8 cellular contexts compared by ENCODE assay signal in genomic region chr17:39400547-39401411, GRCh38. TPM values are rescaled to one million over a fixed set of nuclear protein-coding genes. Genes with fewer than 3 reads are reported as not detected.
DNase-seq lines count a peak whose midpoint lies in the region; ATAC-seq and TF ChIP-seq lines count a peak whose summit lies in the region.

No MANE protein-coding gene starts in this region.

- H3K36me3 ChIP-seq in PC-9 (ENCODE audit: low read depth): no peaks in the 10 kb centered on the region
- H3K36me3 ChIP-seq in liver (ENCODE audit: control insufficient read depth in 4 of 4, insufficient read depth in 3 of 4, low read depth in 1 of 4, low read length in 3 of 4): peaks cover 0 to 3% (median 2%) of the 10 kb centered on the region in 4 donors

- H3K9me3 ChIP-seq in PC-9 (ENCODE audit: insufficient read depth, low read depth) (no peaks in the 10 kb centered on the region), liver (ENCODE audit: control insufficient read depth in 4 of 4, low read length in 3 of 4) (no peaks in the 10 kb centered on the region)

- H3K9me2 ChIP-seq in PC-9 (ENCODE audit: insufficient read depth): no peaks in the 10 kb centered on the region

- peaks cover 14% of the 10 kb centered on the region for H4K20me1 ChIP-seq in PC-9 (ENCODE audit: insufficient read depth)

- peak overlapping the region; percentile 94 for H3K27ac Mint-ChIP-seq in chondrocyte (ENCODE audit: unreplicated experiment)

- POLR2A ChIA-PET in PC-9 (lab: Charles Lee; ENCODE audit: unreplicated experiment): interaction anchor here (0.5 to 0.7 kb wide), 4 partner anchors 12 to 201 kb away, joined by 3 to 19 read pairs (median 6); no protein-coding TSS in a partner anchor

- peak overlapping the region; percentile 98 for H2AFZ ChIP-seq in PC-9

- H3K27me3 Mint-ChIP-seq in chondrocyte (ENCODE audit: low read depth): no peaks in the 10 kb centered on the region

- peaks cover 24% of the 10 kb centered on the region for H3F3A ChIP-seq in PC-9 (ENCODE audit: insufficient read depth, low read depth)

- peaks cover 31% of the 10 kb centered on the region for H3K4me1 ChIP-seq in PC-9 (replicated peaks; ENCODE audit: insufficient read depth)
- peaks cover 5 to 18% (median 15%) of the 10 kb centered on the region in 4 donors for H3K4me1 ChIP-seq in liver (ENCODE audit: control insufficient read depth in 4 of 4, insufficient read depth in 4 of 4, low read length in 3 of 4)

- H3K4me3 ChIP-seq in PC-9: peak overlapping the region; percentile 66
- peak overlapping the region; percentile 70 to 97 (median 86) for H3K4me3 ChIP-seq in liver (ENCODE audit: low read depth in 1 of 3, low read length in 3 of 3)

- H3K9me3 Mint-ChIP-seq in chondrocyte (ENCODE audit: low read depth): no peaks in the 10 kb centered on the region

- no peak for TF ChIP-seq RAD21 in liver (IDR thresholded peaks at IDR 0.05)

- H3K79me2 ChIP-seq in PC-9 (ENCODE audit: low read depth): peaks cover 33% of the 10 kb centered on the region

- H3K27ac ChIP-seq in PC-9 (no peak overlapping the region), liver (ENCODE audit: low read depth in 1 of 2, low read length in 2 of 2) (peak overlapping the region; percentile 82 to 93)

- no TSS peak for BruUV-seq in PC-9 (replicated peaks; lab: Mats Ljungman, UMichigan)

- H3K4me2 ChIP-seq in PC-9: peak overlapping the region; percentile 94

- H3K9ac ChIP-seq in liver (ENCODE audit: low read depth in 1 of 2, low read length in 2 of 2): peak overlapping the region; percentile 1 to 83

- intact Hi-C loops in PC-9 (cut with micrococcal nuclease; ENCODE audit: unreplicated experiment): no loop called here

- CTCF ChIA-PET in PC-9 (lab: Charles Lee): interaction anchor here (0.7 kb wide), 1 partner anchor 463 kb away, joined by 15 read pairs; the partner anchor contains the start of gene IKZF3

- ATAC-seq in GM21723 (IDR thresholded peaks at IDR 0.05; ENCODE audit: unreplicated experiment): peak; percentile 11

- TF ChIP-seq CTCF in PC-9 (conservative IDR thresholded peaks at IDR 0.05): no peak
- no peak for TF ChIP-seq CTCF in chondrocyte (IDR thresholded peaks at IDR 0.05)
- no peak for TF ChIP-seq CTCF in liver (IDR thresholded peaks at IDR 0.05; ENCODE audit: low read depth, low read length, missing input control)
- no peak for TF ChIP-seq CTCF in GM10266 (IDR thresholded peaks at IDR 0.05; ENCODE audit: control insufficient read depth, insufficient read depth, low read depth, missing control alignments)

- DNase-seq in C1 segment of cervical spinal cord (lab: John Stamatoyannopoulos, UW): peak in 9 of 14 donors; percentile 14 to 55 (median 35)
- DNase-seq in PC-9: peak in 1 of 2 experiments; percentile 3
- no peak for DNase-seq in chondrocyte (ENCODE audit: low spot score)
- DNase-seq in stimulated activated naive CD4-positive, alpha-beta T cell (lab: John Stamatoyannopoulos, UW): peak in 4 of 6 experiments; percentile 17 to 60 (median 31)
- no peak for DNase-seq in GM10266 (ENCODE audit: extremely low spot score)
- no peak for DNase-seq in H4 (ENCODE audit: low spot score)

- H3K4me3 Mint-ChIP-seq in chondrocyte (ENCODE audit: unreplicated experiment): peak overlapping the region; percentile 93

- H3K27me3 ChIP-seq in PC-9 (ENCODE audit: insufficient read depth, low read depth) (no peaks in the 10 kb centered on the region), liver (ENCODE audit: control insufficient read depth in 4 of 4, insufficient read depth in 4 of 4, low read length in 3 of 4) (no peaks in the 10 kb centered on the region)

- no peaks in the 10 kb centered on the region for H3K36me3 Mint-ChIP-seq in chondrocyte (ENCODE audit: low read depth)

- peaks cover 36% of the 10 kb centered on the region for H3K4me1 Mint-ChIP-seq in chondrocyte (ENCODE audit: low read depth)

- under 1% methylated on average over 46 of the region's 46 CpGs for WGBS in liver

TF ChIP-seq in liver, 16 proteins besides CTCF, POLR2A, EP300 and RAD21:
- TF ChIP-seq RXRA (IDR thresholded peaks at IDR 0.05) (no peak), REST (IDR thresholded peaks at IDR 0.05) (no peak), HNF4A (conservative IDR thresholded peaks at IDR 0.05) (no peak), JUND (IDR thresholded peaks at IDR 0.05) (no peak), NR2F2 (IDR thresholded peaks at IDR 0.05) (no peak), YY1 (IDR thresholded peaks at IDR 0.05) (no peak), GABPA (IDR thresholded peaks at IDR 0.05 in 1 of 2, conservative IDR thresholded peaks at IDR 0.05 in 1 of 2) (no peak), SP1 (IDR thresholded peaks at IDR 0.05) (no peak), ATF3 (IDR thresholded peaks at IDR 0.05) (no peak), EGR1 (IDR thresholded peaks at IDR 0.05; ENCODE audit: low read depth in 2 of 2) (no peak), FOXA1 (IDR thresholded peaks at IDR 0.05) (no peak), FOXA2 (IDR thresholded peaks at IDR 0.05) (no peak), MAX (IDR thresholded peaks at IDR 0.05) (no peak), HNF4G (IDR thresholded peaks at IDR 0.05) (no peak), TAF1 (conservative IDR thresholded peaks at IDR 0.05) (no peak), ZBTB33 (IDR thresholded peaks at IDR 0.05) (no peak)

RNA-seq across cellular contexts. Expression of gene FBXL20, which starts 0.6 kb away (rescaled TPM):
- total RNA-seq in PC-9 (2021) (18.8 and 20.2 TPM in 2 replicates), chondrocyte (21.3 to 21.9 TPM (median 21.8 TPM) in 3 replicates), liver (1 to 10 TPM; 7.9 to 8.4 TPM)
- 1 to 10 TPM; 1.6 to 2.5 TPM for polyA plus RNA-seq in liver
- 8.2 and 9.9 TPM in 2 replicates for total RNA-seq in H4 (2014; rRNA removed; shearing (Covaris generic))

RNA-seq across cellular contexts. Expression of gene MED1, which starts 50.3 kb away (rescaled TPM):
- total RNA-seq in PC-9 (2021): 23.2 and 35.7 TPM in 2 replicates
- total RNA-seq in chondrocyte: 37.3 to 43.0 TPM (median 39.2 TPM) in 3 replicates
- total RNA-seq in liver: 10 to 100 TPM; 12.0 to 19.3 TPM
- polyA plus RNA-seq in liver: 1 to 10 TPM; 4.4 to 6.2 TPM
- 12.8 and 14.2 TPM in 2 replicates for total RNA-seq in H4 (2014; rRNA removed; shearing (Covaris generic))

Comparison
In these comparisons a context has a peak if more than half of its experiments do, and no peak if none do; other contexts are left out.
1. DNase-seq: peak in C1 segment of cervical spinal cord (9 of 14) and stimulated activated naive CD4-positive, alpha-beta T cell (4 of 6); none in chondrocyte (single experiment), GM10266 (single experiment) and H4 (single experiment).